In the genomic region with DNA sequence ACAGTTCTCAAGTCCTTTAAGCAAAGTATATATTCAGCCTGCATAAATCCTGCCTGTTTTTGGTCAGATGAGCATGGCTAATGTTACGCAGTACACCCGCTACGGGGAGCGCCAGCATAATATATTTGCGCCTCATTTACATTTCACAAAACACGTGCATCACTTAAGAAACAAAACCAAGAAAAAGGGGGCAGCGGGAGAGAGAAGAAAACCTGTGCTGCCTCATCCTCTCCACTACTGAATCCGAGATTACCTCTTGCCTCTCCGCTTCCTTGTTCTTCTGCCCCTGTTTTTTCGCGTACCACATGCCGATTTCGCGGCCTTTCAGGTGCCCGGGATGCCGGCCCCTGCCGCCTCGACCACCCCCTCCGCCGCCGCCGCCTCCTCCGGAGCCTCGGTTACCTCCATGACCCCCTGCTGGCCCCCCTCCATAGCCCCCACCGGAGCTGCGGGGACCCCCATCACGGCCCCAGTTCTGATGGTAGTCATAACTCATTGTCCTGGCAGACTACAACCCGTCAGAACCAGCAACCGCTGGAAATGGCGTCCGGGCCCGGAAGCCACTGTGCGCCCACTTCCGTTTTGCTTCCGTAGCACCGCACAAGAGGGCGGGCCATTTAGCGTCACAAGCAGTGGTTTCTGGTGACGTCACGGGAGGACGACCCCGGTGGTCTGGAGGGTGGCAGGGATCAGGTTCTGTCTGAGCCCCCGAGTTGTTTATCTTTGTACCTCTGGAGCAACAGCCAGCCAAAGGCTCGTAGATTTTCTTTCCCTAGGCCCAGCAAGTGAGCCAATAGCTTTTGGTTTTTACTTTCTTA, we compare ENCODE assay signal across 8 cellular contexts. TPM values are rescaled to one million over a fixed set of nuclear protein-coding genes. Genes with fewer than 3 reads are reported as not detected.
A peak's percentile ranks its signal among the peaks of the same experiment; 100 is the strongest.
DNase-seq lines count a peak whose midpoint lies in the region; ATAC-seq and TF ChIP-seq lines count a peak whose summit lies in the region.

A gene with protein sequence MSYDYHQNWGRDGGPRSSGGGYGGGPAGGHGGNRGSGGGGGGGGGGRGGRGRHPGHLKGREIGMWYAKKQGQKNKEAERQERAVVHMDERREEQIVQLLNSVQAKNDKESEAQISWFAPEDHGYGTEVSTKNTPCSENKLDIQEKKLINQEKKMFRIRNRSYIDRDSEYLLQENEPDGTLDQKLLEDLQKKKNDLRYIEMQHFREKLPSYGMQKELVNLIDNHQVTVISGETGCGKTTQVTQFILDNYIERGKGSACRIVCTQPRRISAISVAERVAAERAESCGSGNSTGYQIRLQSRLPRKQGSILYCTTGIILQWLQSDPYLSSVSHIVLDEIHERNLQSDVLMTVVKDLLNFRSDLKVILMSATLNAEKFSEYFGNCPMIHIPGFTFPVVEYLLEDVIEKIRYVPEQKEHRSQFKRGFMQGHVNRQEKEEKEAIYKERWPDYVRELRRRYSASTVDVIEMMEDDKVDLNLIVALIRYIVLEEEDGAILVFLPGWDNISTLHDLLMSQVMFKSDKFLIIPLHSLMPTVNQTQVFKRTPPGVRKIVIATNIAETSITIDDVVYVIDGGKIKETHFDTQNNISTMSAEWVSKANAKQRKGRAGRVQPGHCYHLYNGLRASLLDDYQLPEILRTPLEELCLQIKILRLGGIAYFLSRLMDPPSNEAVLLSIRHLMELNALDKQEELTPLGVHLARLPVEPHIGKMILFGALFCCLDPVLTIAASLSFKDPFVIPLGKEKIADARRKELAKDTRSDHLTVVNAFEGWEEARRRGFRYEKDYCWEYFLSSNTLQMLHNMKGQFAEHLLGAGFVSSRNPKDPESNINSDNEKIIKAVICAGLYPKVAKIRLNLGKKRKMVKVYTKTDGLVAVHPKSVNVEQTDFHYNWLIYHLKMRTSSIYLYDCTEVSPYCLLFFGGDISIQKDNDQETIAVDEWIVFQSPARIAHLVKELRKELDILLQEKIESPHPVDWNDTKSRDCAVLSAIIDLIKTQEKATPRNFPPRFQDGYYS (minus strand): TSS at position 567 of the 818 bp plus-strand sequence. CDS start 71 bp downstream, at position 496.

- ATAC-seq in HG02642 (IDR thresholded peaks at IDR 0.05; ENCODE audit: poor library complexity, unreplicated experiment), result peak; percentile 97
- ATAC-seq in Right ventricle myocardium inferior, result peak; percentile 98

- peaks cover 16% of the 10 kb centered on the region for H3K4me1 ChIP-seq in ovary (ENCODE audit: insufficient read depth)
- peaks cover 25 to 29% of the 10 kb centered on the region in 2 donors for H3K4me1 ChIP-seq in thyroid gland

- H3K27ac Mint-ChIP-seq in activated naive CD8-positive, alpha-beta T cell treated with anti-CD3 and anti-CD28 coated beads for 36 hours, result peak within 1 kb of the TSS; percentile 97

- TF ChIP-seq EP300 in ovary (IDR thresholded peaks at IDR 0.05), result peak; percentile 16

- DNase-seq in GM10266 (ENCODE audit: extremely low spot score) (peak; percentile 82), NCI-H1105 (lab: John Stamatoyannopoulos, UW) (peak; percentile 98), SKM-1 treated with dmso at 0.1 percent for 144 hours (lab: John Stamatoyannopoulos, UW; ENCODE audit: unreplicated experiment) (peak; percentile 77), Right ventricle myocardium inferior (ENCODE audit: missing footprints) (peak; percentile 93), ovary (peak; percentile 90 to 95 (median 94)), thyroid gland (peak; percentile 87)
- peak; percentile 86 for DNase-seq in activated naive CD8-positive, alpha-beta T cell treated with anti-CD3 and anti-CD28 coated beads for 36 hours

- H3K27me3 Mint-ChIP-seq in activated naive CD8-positive, alpha-beta T cell treated with anti-CD3 and anti-CD28 coated beads for 36 hours, result no peaks in the 10 kb centered on the region

- no peaks in the 10 kb centered on the region for H3K9me3 ChIP-seq in ovary
- no peaks in the 10 kb centered on the region for H3K9me3 ChIP-seq in thyroid gland

- H3K27ac ChIP-seq in ovary (peak within 1 kb of the TSS; percentile 75 to 78), thyroid gland (peak within 1 kb of the TSS; percentile 59 to 93 (median 82))

- H3K4me3 ChIP-seq in ovary, result peak within 1 kb of the TSS; percentile 80
- H3K4me3 ChIP-seq in thyroid gland (replicated peaks in 1 of 3), result peak within 1 kb of the TSS; percentile 21 to 74 (median 73)

- H3K9me3 Mint-ChIP-seq in activated naive CD8-positive, alpha-beta T cell treated with anti-CD3 and anti-CD28 coated beads for 36 hours, result peaks cover 2% of the 10 kb centered on the region

- H3K27me3 ChIP-seq in ovary, result no peaks in the 10 kb centered on the region
- no peaks in the 10 kb centered on the region for H3K27me3 ChIP-seq in thyroid gland

- H3K36me3 ChIP-seq in ovary (no peaks in the 10 kb centered on the region), thyroid gland (no peaks in the 10 kb centered on the region)

- H3K4me1 Mint-ChIP-seq in activated naive CD8-positive, alpha-beta T cell treated with anti-CD3 and anti-CD28 coated beads for 36 hours, result peaks cover 20% of the 10 kb centered on the region

- WGBS in ovary, 3 donors, result 0% methylated on average over 44 of the region's 44 CpGs
- 0 to 1% methylated on average over 37 to 44 of the region's 44 CpGs for WGBS in thyroid gland, 2 donors

- TF ChIP-seq POLR2A in ovary (IDR thresholded peaks at IDR 0.05), result peak; percentile 83
- TF ChIP-seq POLR2A in thyroid gland (IDR thresholded peaks at IDR 0.05), result peak; percentile 10 to 77

- intact Hi-C loops in Right ventricle myocardium inferior (cut with DNase I), result no loop called here
- intact Hi-C loops in ovary (cut with DNase I), result no loop called here
- intact Hi-C loops in thyroid gland (cut with DNase I), result no loop called here

- H3K4me3 Mint-ChIP-seq in activated naive CD8-positive, alpha-beta T cell treated with anti-CD3 and anti-CD28 coated beads for 36 hours, result peak within 1 kb of the TSS; percentile 89

- TF ChIP-seq CTCF in GM10266 (IDR thresholded peaks at IDR 0.05; ENCODE audit: control insufficient read depth, insufficient read depth, low read depth, missing control alignments) (no peak), ovary (IDR thresholded peaks at IDR 0.05) (no peak), thyroid gland (IDR thresholded peaks at IDR 0.05) (peak in 2 of 6 experiments; percentile 5 to 24)

- H3K36me3 Mint-ChIP-seq in activated naive CD8-positive, alpha-beta T cell treated with anti-CD3 and anti-CD28 coated beads for 36 hours, result peaks cover 22% of the 10 kb centered on the region

RNA-seq across cellular contexts. Expression of the gene that starts here (rescaled TPM):
- 10 to 100 TPM; 79.1 to 82.2 TPM for total RNA-seq in activated naive CD8-positive, alpha-beta T cell treated with anti-CD3 and anti-CD28 coated beads for 36 hours
- total RNA-seq in Right ventricle myocardium inferior, result 25.1 TPM
- total RNA-seq in ovary, result 10 to 100 TPM; 43.9 to 89.5 (median 61.0) TPM
- polyA plus RNA-seq in ovary, result 10 to 100 TPM; 23.7 to 28.1 TPM
- 100 to 1,000 TPM in 1 of 4 donors, 10 to 100 TPM in 3; 57.2 to 106 (median 70.9) TPM for total RNA-seq in thyroid gland

Comparison
In these comparisons a context has a peak if more than half of its experiments do, and no peak if none do; other contexts are left out.
1. Peak in every context shown above with its lines: DNase-seq, ATAC-seq, H3K4me3 ChIP-seq and H3K27ac ChIP-seq.